ENCODE assay signal across 1 cellular context in the genomic region with DNA sequence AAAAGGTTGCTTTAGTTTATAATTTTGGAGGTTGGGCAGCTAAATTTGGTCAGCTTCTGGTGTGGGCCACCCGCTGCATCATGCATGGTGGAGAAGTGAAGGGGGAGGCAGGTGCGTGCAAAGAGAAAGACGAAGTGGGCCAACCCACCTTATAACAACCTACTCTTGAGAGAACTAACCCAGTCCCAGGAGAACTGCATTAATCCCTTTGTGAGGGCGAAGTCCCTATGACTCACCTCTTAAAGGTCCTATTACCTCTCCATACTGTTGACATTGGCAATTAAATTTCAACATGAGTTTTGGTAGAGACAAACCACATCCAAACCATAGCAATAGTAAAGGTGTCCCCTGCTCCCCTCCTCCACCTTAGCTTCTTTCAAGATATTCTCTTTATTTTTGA.
TF ChIP-seq lines count a peak whose summit lies in the region.

No MANE protein-coding gene starts in this region.

TF ChIP-seq in HEK293, 187 proteins besides CTCF, POLR2A, EP300 and RAD21 (continued from another document):
- no peak for TF ChIP-seq ZBTB8A (tag by site-specific recombination; IDR thresholded peaks at IDR 0.05)
- TF ChIP-seq, protein P1, sequence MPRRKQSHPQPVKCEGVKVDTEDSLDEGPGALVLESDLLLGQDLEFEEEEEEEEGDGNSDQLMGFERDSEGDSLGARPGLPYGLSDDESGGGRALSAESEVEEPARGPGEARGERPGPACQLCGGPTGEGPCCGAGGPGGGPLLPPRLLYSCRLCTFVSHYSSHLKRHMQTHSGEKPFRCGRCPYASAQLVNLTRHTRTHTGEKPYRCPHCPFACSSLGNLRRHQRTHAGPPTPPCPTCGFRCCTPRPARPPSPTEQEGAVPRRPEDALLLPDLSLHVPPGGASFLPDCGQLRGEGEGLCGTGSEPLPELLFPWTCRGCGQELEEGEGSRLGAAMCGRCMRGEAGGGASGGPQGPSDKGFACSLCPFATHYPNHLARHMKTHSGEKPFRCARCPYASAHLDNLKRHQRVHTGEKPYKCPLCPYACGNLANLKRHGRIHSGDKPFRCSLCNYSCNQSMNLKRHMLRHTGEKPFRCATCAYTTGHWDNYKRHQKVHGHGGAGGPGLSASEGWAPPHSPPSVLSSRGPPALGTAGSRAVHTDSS (tag by site-specific recombination; IDR thresholded peaks at IDR 0.05): no peak
- TF ChIP-seq, protein P2, sequence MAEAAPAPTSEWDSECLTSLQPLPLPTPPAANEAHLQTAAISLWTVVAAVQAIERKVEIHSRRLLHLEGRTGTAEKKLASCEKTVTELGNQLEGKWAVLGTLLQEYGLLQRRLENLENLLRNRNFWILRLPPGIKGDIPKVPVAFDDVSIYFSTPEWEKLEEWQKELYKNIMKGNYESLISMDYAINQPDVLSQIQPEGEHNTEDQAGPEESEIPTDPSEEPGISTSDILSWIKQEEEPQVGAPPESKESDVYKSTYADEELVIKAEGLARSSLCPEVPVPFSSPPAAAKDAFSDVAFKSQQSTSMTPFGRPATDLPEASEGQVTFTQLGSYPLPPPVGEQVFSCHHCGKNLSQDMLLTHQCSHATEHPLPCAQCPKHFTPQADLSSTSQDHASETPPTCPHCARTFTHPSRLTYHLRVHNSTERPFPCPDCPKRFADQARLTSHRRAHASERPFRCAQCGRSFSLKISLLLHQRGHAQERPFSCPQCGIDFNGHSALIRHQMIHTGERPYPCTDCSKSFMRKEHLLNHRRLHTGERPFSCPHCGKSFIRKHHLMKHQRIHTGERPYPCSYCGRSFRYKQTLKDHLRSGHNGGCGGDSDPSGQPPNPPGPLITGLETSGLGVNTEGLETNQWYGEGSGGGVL (tag by site-specific recombination; IDR thresholded peaks at IDR 0.05): no peak; the same call in 1 of the 2 replicates
- TF ChIP-seq ZNF248 (tag by site-specific recombination; IDR thresholded peaks at IDR 0.05): no peak
- peak; percentile 29; the same call in 1 of the 2 replicates for TF ChIP-seq ZBTB21 (tag by site-specific recombination; IDR thresholded peaks at IDR 0.05)
- no peak; the same call in 1 of the 2 replicates for TF ChIP-seq ZNF623 (tag by site-specific recombination; IDR thresholded peaks at IDR 0.05)
